Comparison of ENCODE assay signal across 12 cellular contexts in genomic region chr7:139768249-139768824, GRCh38. TPM values are rescaled to one million over a fixed set of nuclear protein-coding genes. Genes with fewer than 3 reads are reported as not detected.
DNase-seq lines count a peak whose midpoint lies in the region; ATAC-seq and TF ChIP-seq lines count a peak whose summit lies in the region.
"Had no signal": no experiment of that assay in that cellular context is flagged by ENCODE, and none has a peak within 500 bp of the region (broad histone marks: within the 10 kb centered on the region; RNA-seq: fewer than 3 reads in every experiment).

No MANE protein-coding gene starts in this region.

- H3K9me3 ChIP-seq in lower lobe of right lung = no peaks in the 10 kb centered on the region
- H3K9me3 ChIP-seq: SK-N-SH, uterus had no signal

- peaks cover 76% of the 10 kb centered on the region for H3K4me1 ChIP-seq in lower lobe of right lung
- H3K4me1 ChIP-seq: uterus had no signal

- DNase-seq in Right ventricle myocardium superior (no peak), cardiac septum (ENCODE audit: low spot score) (no peak), lower lobe of right lung (no peak), type B pancreatic cell (ENCODE audit: extremely low spot score, unreplicated experiment) (no peak), amniotic stem cell (lab: John Stamatoyannopoulos, UW) (no peak), 8988T (no peak)
- no peak for DNase-seq in activated T-helper 1 cell treated with anti-CD3 and anti-CD28 coated beads, Interleukin-12 subunit alpha, Interleukin-12 subunit beta, Interleukin-2, Interleukin-4 antibody, amounts not matched to agents 30 ng/mL and 10 ng/mL and 1 ng/mL, durations not matched to agents 14 hours and 24 hours and 36 hours (ENCODE audit: low spot score)
- DNase-seq: NCI-H1417 treated with DMSO at 0.1 percent for 48 hours, NCI-H774, SK-N-SH, uterus had no signal

- H3K27me3 Mint-ChIP-seq in activated T-helper 1 cell treated with anti-CD3 and anti-CD28 coated beads, Interleukin-12 subunit alpha, Interleukin-12 subunit beta, Interleukin-2, Interleukin-4 antibody, amounts not matched to agents 30 ng/mL and 10 ng/mL and 1 ng/mL, durations not matched to agents 14 hours and 24 hours and 36 hours (ENCODE audit: insufficient read depth) = no peaks in the 10 kb centered on the region
- H3K27me3 Mint-ChIP-seq in type B pancreatic cell = no peaks in the 10 kb centered on the region

- peaks cover 61% of the 10 kb centered on the region for H3K4me1 Mint-ChIP-seq in activated T-helper 1 cell treated with anti-CD3 and anti-CD28 coated beads, Interleukin-12 subunit alpha, Interleukin-12 subunit beta, Interleukin-2, Interleukin-4 antibody, amounts not matched to agents 30 ng/mL and 10 ng/mL and 1 ng/mL, durations not matched to agents 14 hours and 24 hours and 36 hours (ENCODE audit: low read depth)
- peaks cover 54% of the 10 kb centered on the region for H3K4me1 Mint-ChIP-seq in type B pancreatic cell (ENCODE audit: unreplicated experiment)

- H3K36me3 ChIP-seq in lower lobe of right lung = peaks cover 7% of the 10 kb centered on the region
- H3K36me3 ChIP-seq: uterus had no signal

- no peaks in the 10 kb centered on the region for H3K9me3 Mint-ChIP-seq in activated T-helper 1 cell treated with anti-CD3 and anti-CD28 coated beads, Interleukin-12 subunit alpha, Interleukin-12 subunit beta, Interleukin-2, Interleukin-4 antibody, amounts not matched to agents 30 ng/mL and 10 ng/mL and 1 ng/mL, durations not matched to agents 14 hours and 24 hours and 36 hours
- H3K9me3 Mint-ChIP-seq in type B pancreatic cell = no peaks in the 10 kb centered on the region

- H3K4me3 Mint-ChIP-seq in activated T-helper 1 cell treated with anti-CD3 and anti-CD28 coated beads, Interleukin-12 subunit alpha, Interleukin-12 subunit beta, Interleukin-2, Interleukin-4 antibody, amounts not matched to agents 30 ng/mL and 10 ng/mL and 1 ng/mL, durations not matched to agents 14 hours and 24 hours and 36 hours = peak overlapping the region; percentile 2
- no peak overlapping the region for H3K4me3 Mint-ChIP-seq in type B pancreatic cell

- TF ChIP-seq CTCF in lower lobe of right lung (IDR thresholded peaks at IDR 0.05) (no peak), type B pancreatic cell (conservative IDR thresholded peaks at IDR 0.05) (no peak)

- peak; percentile 9 for ATAC-seq in Right ventricle myocardium superior (ENCODE audit: poor library complexity)
- no peak for ATAC-seq in lower lobe of right lung
- no peak for ATAC-seq in HG02840 (IDR thresholded peaks at IDR 0.05; ENCODE audit: low FRiP score, unreplicated experiment)

- no peaks in the 10 kb centered on the region for H3K27me3 ChIP-seq in lower lobe of right lung (ENCODE audit: low read depth)
- H3K27me3 ChIP-seq: uterus had no signal

- peak overlapping the region; percentile 39 for H3K27ac ChIP-seq in lower lobe of right lung
- H3K27ac ChIP-seq: uterus had no signal

- peaks cover 23% of the 10 kb centered on the region for H3K36me3 Mint-ChIP-seq in activated T-helper 1 cell treated with anti-CD3 and anti-CD28 coated beads, Interleukin-12 subunit alpha, Interleukin-12 subunit beta, Interleukin-2, Interleukin-4 antibody, amounts not matched to agents 30 ng/mL and 10 ng/mL and 1 ng/mL, durations not matched to agents 14 hours and 24 hours and 36 hours (ENCODE audit: low read depth)
- peaks cover 27% of the 10 kb centered on the region for H3K36me3 Mint-ChIP-seq in type B pancreatic cell

- H3K4me3 ChIP-seq in lower lobe of right lung = no peak overlapping the region
- H3K4me3 ChIP-seq: uterus had no signal

- H3K27ac Mint-ChIP-seq in activated T-helper 1 cell treated with anti-CD3 and anti-CD28 coated beads, Interleukin-12 subunit alpha, Interleukin-12 subunit beta, Interleukin-2, Interleukin-4 antibody, amounts not matched to agents 30 ng/mL and 10 ng/mL and 1 ng/mL, durations not matched to agents 14 hours and 24 hours and 36 hours = peak overlapping the region; percentile 61
- peak overlapping the region; percentile 16 for H3K27ac Mint-ChIP-seq in type B pancreatic cell

- intact Hi-C loops in Right ventricle myocardium superior (cut with DNase I) = no loop called here
- intact Hi-C loops in cardiac septum (cut with DNase I) = no loop called here
- intact Hi-C loops in activated T-helper 1 cell treated with anti-CD3 and anti-CD28 coated beads, Interleukin-12 subunit alpha, Interleukin-12 subunit beta, Interleukin-2, Interleukin-4 antibody, amounts not matched to agents 30 ng/mL and 10 ng/mL and 1 ng/mL, durations not matched to agents 14 hours and 24 hours and 36 hours (cut with micrococcal nuclease) = no loop called here
- intact Hi-C loops in lower lobe of right lung (cut with DNase I) = no loop called here

RNA-seq across cellular contexts. Expression of gene HIPK2, which starts 9.5 kb away (rescaled TPM):
- 88.5 TPM for total RNA-seq in Right ventricle myocardium superior
- 218 TPM for total RNA-seq in cardiac septum
- 28.3 and 29.2 TPM in 2 replicates for total RNA-seq in activated T-helper 1 cell treated with anti-CD3 and anti-CD28 coated beads, Interleukin-12 subunit alpha, Interleukin-12 subunit beta, Interleukin-2, Interleukin-4 antibody, amounts not matched to agents 30 ng/mL and 10 ng/mL and 1 ng/mL, durations not matched to agents 14 hours and 24 hours and 36 hours
- total RNA-seq in lower lobe of right lung = 81.0 TPM
- 84.7 and 89.1 TPM in 2 replicates for total RNA-seq in type B pancreatic cell (ENCODE audit: low replicate concordance)
